In the genomic region with DNA sequence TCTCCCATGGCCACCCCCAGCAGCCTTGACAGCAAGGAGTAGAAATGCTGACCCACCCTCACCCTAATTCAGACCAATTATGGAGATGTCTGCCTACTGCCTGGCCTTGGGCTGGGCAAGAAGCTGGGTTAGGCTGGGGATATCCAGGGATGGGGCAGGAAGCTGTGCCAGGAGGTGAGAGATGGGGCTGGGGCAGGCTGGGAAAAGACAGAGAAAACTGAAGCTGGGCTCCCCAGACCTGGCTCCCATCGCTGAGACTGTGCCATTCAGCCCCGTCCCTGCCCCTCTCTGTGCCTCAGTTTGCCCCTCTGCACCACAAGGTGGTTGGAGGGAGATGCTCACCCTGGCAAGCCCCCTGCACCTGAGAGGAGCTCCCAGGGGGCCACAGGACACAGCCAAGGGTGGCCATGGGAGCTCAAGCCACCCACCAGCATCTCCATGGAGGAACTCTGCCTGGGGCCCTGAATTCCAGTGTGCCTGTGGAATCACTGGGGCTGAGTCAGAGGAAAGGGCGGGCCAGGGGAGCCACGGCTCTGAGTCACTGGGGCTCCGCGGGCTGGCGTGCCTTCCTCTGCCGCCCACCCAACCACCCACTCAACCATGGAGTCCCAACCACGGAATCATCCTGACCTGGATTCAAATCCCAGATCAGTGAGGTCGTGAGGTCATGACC, we compare ENCODE assay signal across 9 cellular contexts. TPM values are rescaled to one million over a fixed set of nuclear protein-coding genes. Genes with fewer than 3 reads are reported as not detected.
DNase-seq lines count a peak whose midpoint lies in the region; ATAC-seq and TF ChIP-seq lines count a peak whose summit lies in the region.
"Had no signal": no experiment of that assay in that cellular context is flagged by ENCODE, and none has a peak within 500 bp of the region (broad histone marks: within the 10 kb centered on the region; RNA-seq: fewer than 3 reads in every experiment).

No MANE protein-coding gene starts in this region.

- ATAC-seq in IMR-90 (ENCODE audit: low read depth) (peak; percentile 96), HG03175 (IDR thresholded peaks at IDR 0.05; ENCODE audit: unreplicated experiment) (no peak)

- TF ChIP-seq POLR2A in IMR-90 (IDR thresholded peaks at IDR 0.05; ENCODE audit: low read depth, low read length): no peak

- H3K14ac ChIP-seq in IMR-90 (replicated peaks; ENCODE audit: low read depth, low read length): peak overlapping the region; percentile 96

- no CpG with 5 or more reads among the region's 10 CpGs for WGBS in IMR-90 (ENCODE audit: extremely low coverage in 2 of 2, insufficient read length in 1 of 2), 2 experiments

- H3K9me1 ChIP-seq in IMR-90 (ENCODE audit: insufficient read depth, low read length): peaks cover 22% of the 10 kb centered on the region

- H3K56ac ChIP-seq in IMR-90 (ENCODE audit: extremely low read depth, insufficient read depth, low read length): peak overlapping the region; percentile 80

- H3K36me3 Mint-ChIP-seq in CD8-positive, alpha-beta memory T cell: no peaks in the 10 kb centered on the region

- H3K4me1 ChIP-seq in IMR-90 (ENCODE audit: control insufficient read depth, insufficient read depth, low read length): peaks cover 15% of the 10 kb centered on the region
- peaks cover 11% of the 10 kb centered on the region for H3K4me1 ChIP-seq in colonic mucosa
- H3K4me1 ChIP-seq in CD8-positive, alpha-beta memory T cell (ENCODE audit: insufficient read depth, low read length): peaks cover 6% of the 10 kb centered on the region

- peaks cover 0 to 9% of the 10 kb centered on the region in 2 experiments; a peak in 1 of 4 replicates for H3K79me1 ChIP-seq in IMR-90 (ENCODE audit: low read depth in 1 of 2, low read length in 2 of 2)

- peak overlapping the region; percentile 99 for H2AK5ac ChIP-seq in IMR-90 (ENCODE audit: low read depth, low read length)

- in situ Hi-C loops in Caki2 (cut with HindIII; ENCODE audit: low pct_unique_long_range_greater_than_20kb, low sequenced_read_pairs): no loop called here
- in situ Hi-C loops in IMR-90 (cut with MboI; ENCODE audit: low sequenced_read_pairs): no loop called here
- in situ Hi-C loops in brain microvascular endothelial cell (cut with HindIII; ENCODE audit: low pct_ligation_motif_present, low sequenced_read_pairs): no loop called here

- H3K9me3 ChIP-seq in IMR-90 (ENCODE audit: control insufficient read depth, insufficient read depth, low read length): no peaks in the 10 kb centered on the region
- no peaks in the 10 kb centered on the region for H3K9me3 ChIP-seq in colonic mucosa
- H3K9me3 ChIP-seq in CD8-positive, alpha-beta memory T cell (ENCODE audit: low read length): no peaks in the 10 kb centered on the region

- peak overlapping the region; percentile 100 for H2BK120ac ChIP-seq in IMR-90 (ENCODE audit: low read depth, low read length)

- peak overlapping the region; percentile 99 for H2BK5ac ChIP-seq in IMR-90 (ENCODE audit: low read depth, low read length, poor library complexity, severe bottlenecking)

- intact Hi-C loops in IMR-90 (cut with micrococcal nuclease): no loop called here
- intact Hi-C loops in colonic mucosa (cut with DNase I): no loop called here

- H3K4me3 ChIP-seq in IMR-90 (ENCODE audit: insufficient read depth, low read depth, low read length) (no peak overlapping the region), brain microvascular endothelial cell (ENCODE audit: low read depth, low read length) (no peak overlapping the region), colonic mucosa (no peak overlapping the region)
- H3K4me3 ChIP-seq in CD8-positive, alpha-beta memory T cell (ENCODE audit: low read length): no peak overlapping the region

- peak overlapping the region; percentile 93 for H3K27ac ChIP-seq in IMR-90 (ENCODE audit: insufficient read depth, low read length)
- H3K27ac ChIP-seq in brain microvascular endothelial cell: peak overlapping the region; percentile 45
- H3K27ac ChIP-seq in colonic mucosa: no peak overlapping the region
- H3K27ac ChIP-seq in CD8-positive, alpha-beta memory T cell (ENCODE audit: low read depth, low read length): no peak overlapping the region

- peak overlapping the region; percentile 98 for H3K23ac ChIP-seq in IMR-90 (ENCODE audit: low read depth, low read length)

- H3K9ac ChIP-seq in IMR-90 (ENCODE audit: low read depth, low read length): no peak overlapping the region
- H3K9ac ChIP-seq in colonic mucosa (ENCODE audit: low read depth in 2 of 2, low read length in 2 of 2): no peak overlapping the region

- H3K18ac ChIP-seq in IMR-90 (ENCODE audit: low read depth, low read length): peak overlapping the region; percentile 81

- peak overlapping the region; percentile 85 for H4K5ac ChIP-seq in IMR-90 (ENCODE audit: low read depth, low read length)

- peak overlapping the region; percentile 57 for H3K4me2 ChIP-seq in IMR-90 (ENCODE audit: low read depth, low read length)

- no peak; the same call in 1 of the 2 replicates for TF ChIP-seq RAD21 in IMR-90 (IDR thresholded peaks at IDR 0.05; ENCODE audit: low read length)

- H4K8ac ChIP-seq in IMR-90 (ENCODE audit: low read depth in 2 of 2, low read length in 2 of 2): peak overlapping the region; percentile 97 to 98

- TF ChIP-seq CTCF in IMR-90 (conservative IDR thresholded peaks at IDR 0.05; ENCODE audit: low read depth, low read length) (no peak), brain microvascular endothelial cell (IDR thresholded peaks at IDR 0.05; ENCODE audit: low read depth, low read length, missing control alignments) (no peak), colonic mucosa (IDR thresholded peaks at IDR 0.05) (no peak)

- H3K27me3 Mint-ChIP-seq in CD8-positive, alpha-beta memory T cell: peaks cover 27 to 50% of the 10 kb centered on the region in 2 donors

- no peaks in the 10 kb centered on the region for H4K20me1 ChIP-seq in IMR-90 (ENCODE audit: insufficient read depth, low read length)

- no peak overlapping the region for H3K27ac Mint-ChIP-seq in CD8-positive, alpha-beta memory T cell

- peak overlapping the region; percentile 99 for H3K4ac ChIP-seq in IMR-90 (ENCODE audit: low read depth, low read length)

- dilution Hi-C loops in IMR-90 (cut with HindIII; ENCODE audit: low sequenced_read_pairs, unreplicated experiment): no loop called here

- H2AFZ ChIP-seq in IMR-90 (replicated peaks; ENCODE audit: low read length, poor library complexity): peak overlapping the region; percentile 92

- POLR2A ChIA-PET in IMR-90 (lab: Charles Lee; ENCODE audit: unreplicated experiment): no interaction called here
- POLR2A ChIA-PET in CD8-positive, alpha-beta memory T cell (lab: Charles Lee): no interaction called here

- peak overlapping the region; percentile 99 for H2AK9ac ChIP-seq in IMR-90 (replicated peaks; ENCODE audit: low read depth, low read length, poor library complexity)

- BruUV-seq in IMR-90 (replicated peaks; lab: Mats Ljungman, UMichigan): no TSS peak

- peak overlapping the region; percentile 100 for H4K91ac ChIP-seq in IMR-90 (ENCODE audit: insufficient read depth, low read depth, low read length)

- DNase-seq in Caki2 (ENCODE audit: low read depth) (peak; percentile 75), IMR-90 (peak; percentile 84), brain microvascular endothelial cell (peak; percentile 85), myocyte (ENCODE audit: low read depth) (peak; percentile 80), colonic mucosa (no peak), OCI-M2 (lab: John Stamatoyannopoulos, UW; ENCODE audit: unreplicated experiment) (no peak)
- no peak for DNase-seq in CD8-positive, alpha-beta memory T cell
- DNase-seq: NCI-H446 treated with DMSO at 0.1 percent for 48 hours had no signal

- CTCF ChIA-PET in IMR-90 (lab: Yijun Ruan, JAX): no interaction called here
- CTCF ChIA-PET in CD8-positive, alpha-beta memory T cell (lab: Charles Lee): no interaction called here

- H2BK20ac ChIP-seq in IMR-90 (ENCODE audit: low read depth, low read length): peak overlapping the region; percentile 99

- H3K27me3 ChIP-seq in IMR-90 (ENCODE audit: control insufficient read depth, insufficient read depth, low read length): no peaks in the 10 kb centered on the region
- no peaks in the 10 kb centered on the region for H3K27me3 ChIP-seq in brain microvascular endothelial cell (replicated peaks)
- H3K27me3 ChIP-seq in colonic mucosa: no peaks in the 10 kb centered on the region
- H3K27me3 ChIP-seq in CD8-positive, alpha-beta memory T cell (ENCODE audit: insufficient read depth, low read length, poor library complexity, severe bottlenecking): peaks cover 12% of the 10 kb centered on the region

- no peaks in the 10 kb centered on the region for H3K36me3 ChIP-seq in IMR-90 (ENCODE audit: control insufficient read depth, insufficient read depth, low read length)
- no peaks in the 10 kb centered on the region for H3K36me3 ChIP-seq in brain microvascular endothelial cell (replicated peaks)
- H3K36me3 ChIP-seq in colonic mucosa: no peaks in the 10 kb centered on the region
- no peaks in the 10 kb centered on the region for H3K36me3 ChIP-seq in CD8-positive, alpha-beta memory T cell (ENCODE audit: insufficient read depth, low read length)

- peaks cover 0 to 6% (median 5%) of the 10 kb centered on the region in 3 donors for H3K4me1 Mint-ChIP-seq in CD8-positive, alpha-beta memory T cell

- no peak overlapping the region for H3K4me3 Mint-ChIP-seq in CD8-positive, alpha-beta memory T cell

- H3K9me3 Mint-ChIP-seq in CD8-positive, alpha-beta memory T cell: no peaks in the 10 kb centered on the region

- H2BK15ac ChIP-seq in IMR-90 (ENCODE audit: low read depth, low read length): peak overlapping the region; percentile 99

RNA-seq across cellular contexts. Expression of gene CARD10, which starts 6.0 kb away (rescaled TPM):
- 47.3 and 58.6 TPM in 2 replicates for total RNA-seq in Caki2 (2014; rRNA removed; shearing (Covaris generic); ENCODE audit: low replicate concordance)
- total RNA-seq in IMR-90 (2012; rRNA removed) (6.1 TPM in 2 replicates), myocyte (5.7 and 7.3 TPM in 2 replicates), colonic mucosa (10 to 100 TPM; 59.3 to 60.5 TPM)
- 18.4 and 19.8 TPM in 2 replicates for polyA plus RNA-seq in IMR-90 (2012; rRNA removed)
- polyA plus RNA-seq in IMR-90 (2012; cell fraction: cytosol; rRNA removed): 9.8 and 18.6 TPM in 2 replicates
- 23.8 and 66.7 TPM in 2 replicates for polyA plus RNA-seq in IMR-90 (2012; cell fraction: nucleus; rRNA removed; ENCODE audit: low replicate concordance)
- polyA plus RNA-seq in myocyte (2012): 1.4 TPM
- under 1 TPM; 0.29 to 0.31 TPM for total RNA-seq in CD8-positive, alpha-beta memory T cell
- 1.0 TPM for polyA plus RNA-seq in CD8-positive, alpha-beta memory T cell

RNA-seq across cellular contexts. Expression of gene CDC42EP1, which starts 35.1 kb away (rescaled TPM):
- total RNA-seq in Caki2 (2014; rRNA removed; shearing (Covaris generic); ENCODE audit: low replicate concordance): 8.9 and 9.1 TPM in 2 replicates
- total RNA-seq in IMR-90 (2012; rRNA removed) (4.7 and 6.1 TPM in 2 replicates), myocyte (76.4 and 76.6 TPM in 2 replicates), colonic mucosa (10 to 100 TPM; 66.1 to 97.0 TPM)
- polyA plus RNA-seq in IMR-90 (2012; rRNA removed): 47.3 and 59.2 TPM in 2 replicates
- 34.5 and 61.4 TPM in 2 replicates for polyA plus RNA-seq in IMR-90 (2012; cell fraction: cytosol; rRNA removed)
- polyA plus RNA-seq in IMR-90 (2012; cell fraction: nucleus; rRNA removed; ENCODE audit: low replicate concordance): 18.1 and 44.7 TPM in 2 replicates
- 168 TPM for polyA plus RNA-seq in myocyte (2012)
- total RNA-seq in CD8-positive, alpha-beta memory T cell: under 1 TPM; 0.13 to 0.31 TPM
- not detected for polyA plus RNA-seq in CD8-positive, alpha-beta memory T cell

RNA-seq across cellular contexts. Expression of gene MFNG, which starts 39.0 kb away (rescaled TPM):
- total RNA-seq in Caki2 (2014; rRNA removed; shearing (Covaris generic); ENCODE audit: low replicate concordance): 0.46 and 0.54 TPM in 2 replicates
- not detected in 2 replicates for total RNA-seq in IMR-90 (2012; rRNA removed)
- polyA plus RNA-seq in IMR-90 (2012; rRNA removed): 0.15 and 0.24 TPM in 2 replicates
- polyA plus RNA-seq in IMR-90 (2012; cell fraction: cytosol; rRNA removed): 0.08 and 0.34 TPM in 2 replicates
- polyA plus RNA-seq in IMR-90 (2012; cell fraction: nucleus; rRNA removed; ENCODE audit: low replicate concordance): 0.91 and 1.7 TPM in 2 replicates
- 0.51 and 0.68 TPM in 2 replicates for total RNA-seq in myocyte
- not detected for polyA plus RNA-seq in myocyte (2012)
- total RNA-seq in colonic mucosa: 10 to 100 TPM in 1 of 2 donors, 1 to 10 TPM in 1; 6.5 to 10.7 TPM
- total RNA-seq in CD8-positive, alpha-beta memory T cell: 100 to 1,000 TPM; 162 to 171 TPM
- 323 TPM for polyA plus RNA-seq in CD8-positive, alpha-beta memory T cell

RNA-seq across cellular contexts. Expression of gene LGALS2, which starts 54.7 kb away (rescaled TPM):
- total RNA-seq in Caki2 (2014; rRNA removed; shearing (Covaris generic); ENCODE audit: low replicate concordance): not detected in 2 replicates
- total RNA-seq in IMR-90 (2012; rRNA removed): not detected in 2 replicates
- polyA plus RNA-seq in IMR-90 (2012; rRNA removed): not detected in 2 replicates
- not detected in 2 replicates for polyA plus RNA-seq in IMR-90 (2012; cell fraction: cytosol; rRNA removed)
- not detected in 2 replicates for polyA plus RNA-seq in IMR-90 (2012; cell fraction: nucleus; rRNA removed; ENCODE audit: low replicate concordance)
- total RNA-seq in myocyte: not detected in 2 replicates
- polyA plus RNA-seq in myocyte (2012): not detected
- total RNA-seq in colonic mucosa: 100 to 1,000 TPM; 118 to 160 TPM
- not detected for total RNA-seq in CD8-positive, alpha-beta memory T cell
- polyA plus RNA-seq in CD8-positive, alpha-beta memory T cell: not detected

Comparison
In these comparisons a context has a peak if more than half of its experiments do, and no peak if none do; other contexts are left out.
1. DNase-seq: peak in Caki2 (single experiment), IMR-90 (single experiment), brain microvascular endothelial cell (single experiment) and myocyte (single experiment); none in colonic mucosa (single experiment), CD8-positive, alpha-beta memory T cell (0 of 5) and OCI-M2 (single experiment).
2. H3K27ac ChIP-seq: peak in IMR-90 (single experiment) and brain microvascular endothelial cell (single experiment); none in colonic mucosa (single experiment) and CD8-positive, alpha-beta memory T cell (single experiment).
3. RNA of gene MFNG, which starts 39.0 kb away (total RNA-seq): 162 to 171 TPM in CD8-positive, alpha-beta memory T cell; 6.5 to 10.7 TPM in colonic mucosa, 0.46 to 0.54 TPM in Caki2, 0.51 to 0.68 TPM in myocyte and not detected in IMR-90; every median in the first group is over 10 times any median in the second.